Comparison of ENCODE assay signal across 9 cellular contexts in the genomic region with DNA sequence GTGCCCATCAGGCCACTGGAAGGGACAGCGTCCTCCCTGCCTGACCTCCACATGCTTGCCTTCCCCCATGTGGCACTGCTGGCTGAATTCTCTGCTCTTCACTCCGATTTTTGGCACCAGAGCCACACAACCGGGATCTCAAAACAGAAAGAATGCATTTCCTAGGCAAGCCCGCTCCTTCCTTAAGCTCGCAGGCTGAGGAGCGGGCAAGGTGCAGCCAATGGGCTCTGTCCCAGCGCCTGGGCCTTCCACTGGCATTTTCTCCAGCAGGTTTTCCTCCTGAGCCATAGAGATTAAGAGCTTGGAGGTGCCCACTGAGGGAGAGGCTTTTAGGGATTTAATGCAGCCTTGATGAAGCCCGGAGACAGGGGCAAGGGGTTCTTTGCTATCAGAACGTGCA.
"Had no signal": no experiment of that assay in that cellular context is flagged by ENCODE, and none has a peak within 500 bp of the region (broad histone marks: within the 10 kb centered on the region; RNA-seq: fewer than 3 reads in every experiment).

No MANE protein-coding gene starts in this region.

- FAIRE-seq: H54 had no signal

- H3K4me3 Mint-ChIP-seq: GM23338, H9, HFFc6 had no signal

- H3K36me3 ChIP-seq: HAP-1 had no signal

- H3K27ac Mint-ChIP-seq: GM23338, H9, HFFc6 had no signal

- H3K27ac ChIP-seq: GM23248 had no signal

- H2AFZ ChIP-seq: GM23248, GM23338 had no signal

- H3K9ac ChIP-seq: GM23248 had no signal

- H3K4me1 ChIP-seq: HAP-1 had no signal

- H3K9me3 ChIP-seq: HAP-1 had no signal

- H3K4me2 ChIP-seq: GM23338 had no signal

- H3K4me3 ChIP-seq: GM23248, GM23338, HAP-1 had no signal

- DNase-seq: GM23248, GOT3, H7, H9, HCEC 1CT, HFFc6 had no signal

- H3K9me3 Mint-ChIP-seq: GM23338 had no signal
